ENCODE assay signal across 33 cellular contexts in the genomic region with DNA sequence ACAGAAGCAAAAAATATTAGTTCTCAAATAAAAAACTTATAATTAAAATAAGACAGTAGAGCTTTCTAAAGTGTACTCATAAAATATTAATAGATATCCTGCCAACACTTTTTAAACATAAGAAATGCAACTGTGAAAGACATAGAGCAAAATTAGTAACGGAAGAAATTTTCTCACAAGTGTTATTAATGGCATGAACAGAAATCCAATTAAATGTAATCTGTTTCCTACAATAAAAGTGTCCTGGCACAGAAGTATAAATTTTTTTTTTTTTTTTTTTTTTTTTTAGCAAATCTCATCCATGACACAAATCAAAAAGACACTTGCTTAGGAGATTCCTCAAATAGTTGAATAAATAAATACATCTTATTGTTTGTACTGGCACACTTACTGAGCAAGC.
"Had no signal": no experiment of that assay in that cellular context is flagged by ENCODE, and none has a peak within 500 bp of the region (broad histone marks: within the 10 kb centered on the region; RNA-seq: fewer than 3 reads in every experiment).

No MANE protein-coding gene starts in this region.

- H3K4me3 ChIP-seq: adrenal gland, body of pancreas, breast epithelium had no signal

- ATAC-seq: activated CD8-positive, alpha-beta T cell treated with anti-CD3 and anti-CD28 coated beads for 36 hours; activated naive CD4-positive, alpha-beta T cell treated with anti-CD3 and anti-CD28 coated beads, Interleukin-2, amount 50 U/mL, for 72 hours; activated T-cell treated with anti-CD3 and anti-CD28 coated beads, Interleukin-2, amount 50 U/mL, for 4 hours; activated T-cell treated with anti-CD3 and anti-CD28 coated beads, Interleukin-2, amount 50 U/mL, for 72 hours; activated T-helper 17 cell treated with anti-CD3 and anti-CD28 coated beads, Interleukin-2, amount 50 U/mL, for 72 hours; body of pancreas had no signal

- H3K4me1 ChIP-seq: adrenal gland, body of pancreas, breast epithelium had no signal

- H3K36me3 ChIP-seq: adrenal gland, brain microvascular endothelial cell, breast epithelium had no signal

- H3K27me3 ChIP-seq: adrenal gland, body of pancreas, brain microvascular endothelial cell, breast epithelium had no signal

- H3K9me3 ChIP-seq: adrenal gland, body of pancreas, breast epithelium had no signal

- FAIRE-seq: astrocyte, TTC549 had no signal

- H3K27ac ChIP-seq: adrenal gland, body of pancreas, brain microvascular endothelial cell, breast epithelium, VCaP had no signal

- DNase-seq: activated B cell treated with CpG ODN at 0.5 μM for 24 hours; activated CD4-positive, alpha-beta memory T cell treated with anti-CD3 and anti-CD28 coated beads for 36 hours; activated CD4-positive, alpha-beta T cell treated with anti-CD3 and anti-CD28 coated beads for 4 hours; activated CD4-positive, alpha-beta T cell treated with anti-CD3 and anti-CD28 coated beads, Interleukin-2, amount 10 ng/mL, durations not matched to agents 24 days and 14 days; activated CD4-positive, alpha-beta T cell treated with anti-CD3 and anti-CD28 coated beads, Interleukin-2, amount 50 U/mL, for 1 hour; activated CD4-positive, alpha-beta T cell treated with anti-CD3 and anti-CD28 coated beads, Interleukin-2, amount 50 U/mL, for 4 hours; activated CD4-positive, CD25-positive, alpha-beta regulatory T cell treated with anti-CD3 and anti-CD28 coated beads, Interleukin-2, amount 50 U/mL, for 72 hours; activated CD8-positive, alpha-beta memory T cell treated with anti-CD3 and anti-CD28 coated beads, Interleukin-2, amount 50 U/mL, for 4 hours; activated CD8-positive, alpha-beta T cell treated with anti-CD3 and anti-CD28 coated beads for 36 hours; activated effector memory CD4-positive, alpha-beta T cell treated with anti-CD3 and anti-CD28 coated beads, Interleukin-2, amount 50 U/mL, for 16 hours; activated gamma-delta T cell treated with Interleukin-2 at 50 U/mL for 16 hours; activated naive CD4-positive, alpha-beta T cell; activated naive CD4-positive, alpha-beta T cell treated with anti-CD3 and anti-CD28 coated beads for 36 hours; activated naive CD4-positive, alpha-beta T cell treated with anti-CD3 and anti-CD28 coated beads, Interleukin-2, amount 50 U/mL, for 16 hours; activated naive CD8-positive, alpha-beta T cell treated with anti-CD3 and anti-CD28 coated beads for 36 hours; activated T-cell treated with anti-CD3 and anti-CD28 coated beads for 4 hours; activated T-cell treated with anti-CD3 and anti-CD28 coated beads, Interleukin-2, amount 50 U/mL, for 1 hour; activated T-cell treated with anti-CD3 and anti-CD28 coated beads, Interleukin-2, amount 50 U/mL, for 4 hours; activated T-cell treated with anti-CD3 and anti-CD28 coated beads, Interleukin-2, amount 50 U/mL, for 72 hours; adrenal gland; amniotic stem cell; aorta; body of pancreas; brain microvascular endothelial cell; central memory CD4-positive, alpha-beta T cell; T-helper 2 cell; T-helper 9 cell had no signal
